Comparison of ENCODE assay signal across 8 cellular contexts in genomic region chr6:43575105-43575771, GRCh38. TPM values are rescaled to one million over a fixed set of nuclear protein-coding genes. Genes with fewer than 3 reads are reported as not detected.
DNase-seq lines count a peak whose midpoint lies in the region; ATAC-seq, FAIRE-seq and TF ChIP-seq lines count a peak whose summit lies in the region.

No MANE protein-coding gene starts in this region.

- peaks cover 3% of the 10 kb centered on the region for H3K9me3 Mint-ChIP-seq in astrocyte (ENCODE audit: unreplicated experiment)

- H3K4me3 ChIP-seq in astrocyte (ENCODE audit: insufficient read depth, low read depth, low read length) (peak overlapping the region; percentile 93), iPS-15b (ENCODE audit: low read depth, low read length) (peak overlapping the region; percentile 98), skin epidermis (peak overlapping the region; percentile 61 to 100 (median 97))

- H3K27me3 ChIP-seq in astrocyte (ENCODE audit: insufficient read depth, low read length) (no peaks in the 10 kb centered on the region), iPS-15b (ENCODE audit: control insufficient read depth, insufficient read depth, low read length) (no peaks in the 10 kb centered on the region)

- peaks cover 23% of the 10 kb centered on the region for H4K20me1 ChIP-seq in astrocyte (ENCODE audit: insufficient read depth, low read length)

- H3K9me3 ChIP-seq in astrocyte (ENCODE audit: insufficient read depth, low read depth, low read length) (no peaks in the 10 kb centered on the region), iPS-15b (ENCODE audit: control insufficient read depth, insufficient read depth, low read length) (no peaks in the 10 kb centered on the region)

- peaks cover 11% of the 10 kb centered on the region for H3K36me3 Mint-ChIP-seq in astrocyte (ENCODE audit: low read depth, unreplicated experiment)

- H3K36me3 ChIP-seq in astrocyte (ENCODE audit: insufficient read depth, low read length) (peaks cover 25% of the 10 kb centered on the region), iPS-15b (ENCODE audit: control insufficient read depth, insufficient read depth, low read length) (peaks cover 23% of the 10 kb centered on the region)

- in situ Hi-C loops in G401 (cut with HindIII; ENCODE audit: low sequenced_read_pairs) = no loop called here

- peak; percentile 41 for ATAC-seq in HG02571 (IDR thresholded peaks at IDR 0.05; ENCODE audit: unreplicated experiment)

- TF ChIP-seq CTCF in astrocyte (IDR thresholded peaks at IDR 0.05; ENCODE audit: insufficient read depth, low read depth, low read length) = no peak

- H3K4me3 Mint-ChIP-seq in astrocyte (ENCODE audit: unreplicated experiment) = peak overlapping the region; percentile 99

- FAIRE-seq in astrocyte (lab: Jason Lieb, UNC) = no peak

- peak overlapping the region; percentile 89 for H3K9ac ChIP-seq in astrocyte (ENCODE audit: low read length)
- peak overlapping the region; percentile 74 for H3K9ac ChIP-seq in iPS-15b (ENCODE audit: low read depth, low read length)

- peaks cover 13% of the 10 kb centered on the region for H3K4me1 ChIP-seq in astrocyte (ENCODE audit: insufficient read depth, low read length)
- peaks cover 4% of the 10 kb centered on the region for H3K4me1 ChIP-seq in iPS-15b (ENCODE audit: control insufficient read depth, insufficient read depth, low read length)

- H3K79me2 ChIP-seq in astrocyte (ENCODE audit: insufficient read depth, low read length) = peaks cover 70% of the 10 kb centered on the region

- peak overlapping the region; percentile 54 for H3K27ac Mint-ChIP-seq in astrocyte (ENCODE audit: unreplicated experiment)

- DNase-seq in G401 (ENCODE audit: low spot score) (peak; percentile 2), NCI-H2227 treated with DMSO at 0.1 percent for 48 hours (lab: John Stamatoyannopoulos, UW) (peak; percentile 13), astrocyte (ENCODE audit: low read depth) (peak; percentile 23), NCI-H446 treated with DMSO at 0.1 percent for 48 hours (lab: John Stamatoyannopoulos, UW) (no peak), cortex of kidney (lab: John Stamatoyannopoulos, UW) (no peak)

- H3K27ac ChIP-seq in astrocyte (ENCODE audit: low read depth, low read length) (peak overlapping the region; percentile 30), skin epidermis (peak overlapping the region; percentile 40 to 91 (median 84))

- H3K4me2 ChIP-seq in astrocyte (ENCODE audit: low read length) = peak overlapping the region; percentile 92

- H3K27me3 Mint-ChIP-seq in astrocyte (ENCODE audit: low read depth, unreplicated experiment) = no peaks in the 10 kb centered on the region

- H2AFZ ChIP-seq in astrocyte (ENCODE audit: low read depth, low read length) = peak overlapping the region; percentile 100

- peaks cover 24% of the 10 kb centered on the region for H3K4me1 Mint-ChIP-seq in astrocyte (ENCODE audit: low read depth, unreplicated experiment)

RNA-seq across cellular contexts. Expression of gene XPO5, which starts 0.6 kb away (rescaled TPM):
- total RNA-seq in G401 (2014; rRNA removed; shearing (Covaris generic)) = 38.0 and 60.5 TPM in 2 replicates
- total RNA-seq in astrocyte = 53.0 and 62.6 TPM in 2 replicates

RNA-seq across cellular contexts. Expression of gene POLH, which starts 0.7 kb away (rescaled TPM):
- total RNA-seq in G401 (2014; rRNA removed; shearing (Covaris generic)) = 8.2 and 16.9 TPM in 2 replicates
- 53.0 and 58.0 TPM in 2 replicates for total RNA-seq in astrocyte

RNA-seq across cellular contexts. Expression of gene GTPBP2, which starts 53.8 kb away (rescaled TPM):
- total RNA-seq in G401 (2014; rRNA removed; shearing (Covaris generic)) = 46.0 and 47.0 TPM in 2 replicates
- total RNA-seq in astrocyte = 86.6 and 90.6 TPM in 2 replicates

RNA-seq across cellular contexts. Expression of gene POLR1C, which starts 58.3 kb away (rescaled TPM):
- total RNA-seq in G401 (2014; rRNA removed; shearing (Covaris generic)) = 46.8 and 54.0 TPM in 2 replicates
- total RNA-seq in astrocyte = 41.8 and 46.2 TPM in 2 replicates

RNA-seq across cellular contexts. Expression of gene YIPF3, which starts 58.5 kb away (rescaled TPM):
- 49.4 and 92.9 TPM in 2 replicates for total RNA-seq in G401 (2014; rRNA removed; shearing (Covaris generic))
- total RNA-seq in astrocyte = 132 and 141 TPM in 2 replicates

Comparison
In these comparisons a context has a peak if more than half of its experiments do, and no peak if none do; other contexts are left out.
1. DNase-seq: peak in G401 (single experiment), NCI-H2227 treated with DMSO at 0.1 percent for 48 hours (single experiment) and astrocyte (single experiment); none in NCI-H446 treated with DMSO at 0.1 percent for 48 hours (single experiment) and cortex of kidney (single experiment).
2. Peak in every context shown above with its lines, with median percentiles within 50 percentile points of each other: H3K4me3 ChIP-seq.